ENCODE assay signal across 10 cellular contexts in genomic region chr6:130033999-130034814, GRCh38. TPM values are rescaled to one million over a fixed set of nuclear protein-coding genes. Genes with fewer than 3 reads are reported as not detected.
DNase-seq lines count a peak whose midpoint lies in the region; ATAC-seq and FAIRE-seq lines count a peak whose summit lies in the region.
"Had no signal": no experiment of that assay in that cellular context is flagged by ENCODE, and none has a peak within 500 bp of the region (broad histone marks: within the 10 kb centered on the region; RNA-seq: fewer than 3 reads in every experiment).

No MANE protein-coding gene starts in this region.

- peaks cover 40% of the 10 kb centered on the region for H3K4me1 Mint-ChIP-seq in T-helper 17 cell

- H3K27me3 Mint-ChIP-seq in T-helper 17 cell: no peaks in the 10 kb centered on the region

- H3K27me3 ChIP-seq in small intestine (ENCODE audit: control insufficient read depth in 2 of 2, insufficient read depth in 2 of 2, low read length in 2 of 2): no peaks in the 10 kb centered on the region

- H3K4me3 ChIP-seq in small intestine (ENCODE audit: low read depth in 1 of 2, low read length in 2 of 2): no peak overlapping the region

- H3K36me3 ChIP-seq in small intestine (ENCODE audit: control insufficient read depth in 2 of 2, insufficient read depth in 2 of 2, low read length in 2 of 2): no peaks in the 10 kb centered on the region

- H3K27ac ChIP-seq in small intestine (ENCODE audit: low read depth in 1 of 2, low read length in 1 of 2): peak overlapping the region in 1 of 2 donors; percentile 53
- H3K27ac ChIP-seq: VCaP had no signal

- peaks cover 2% of the 10 kb centered on the region for H3K36me3 Mint-ChIP-seq in T-helper 17 cell (ENCODE audit: low read depth)

- H3K4me3 Mint-ChIP-seq in T-helper 17 cell: peak overlapping the region; percentile 80

- WGBS in small intestine, 3 donors: 64 to 80% (median 74%) methylated on average over 9 of the region's 9 CpGs

- ATAC-seq in T-helper 17 cell (peak; percentile 26), HG02588 (IDR thresholded peaks at IDR 0.05; ENCODE audit: unreplicated experiment) (no peak)

- H3K27ac Mint-ChIP-seq in T-helper 17 cell: peak overlapping the region; percentile 79

- H3K4me1 ChIP-seq in small intestine (ENCODE audit: control insufficient read depth in 2 of 2, insufficient read depth in 1 of 2, low read depth in 1 of 2, low read length in 1 of 2): peaks cover 0 to 8% of the 10 kb centered on the region in 2 donors

- H3K9me3 ChIP-seq in T-helper 17 cell (ENCODE audit: control insufficient read depth, low read length, poor library complexity, severe bottlenecking) (no peaks in the 10 kb centered on the region), small intestine (ENCODE audit: control insufficient read depth, low read depth) (no peaks in the 10 kb centered on the region)

- FAIRE-seq in endometrium (lab: Jason Lieb, UNC) (peak; percentile 92), small intestine (lab: Jason Lieb, UNC) (no peak)

- DNase-seq in NOMO-1 treated with DMSO at 0.1 percent for 48 hours (lab: John Stamatoyannopoulos, UW; ENCODE audit: unreplicated experiment) (peak; percentile 42), NOMO-1 treated with dmso at 0.1 percent for 144 hours (lab: John Stamatoyannopoulos, UW; ENCODE audit: unreplicated experiment) (no peak), T-helper 17 cell (no peak), small intestine (peak; percentile 11), D341Med (ENCODE audit: low spot score) (no peak), NCI-H748 (lab: John Stamatoyannopoulos, UW; ENCODE audit: unreplicated experiment) (no peak)
- DNase-seq: 8988T had no signal

RNA-seq across cellular contexts. Expression of gene L3MBTL3, which starts 15.8 kb away (rescaled TPM):
- total RNA-seq in T-helper 17 cell: 10 to 100 TPM; 36.6 to 45.2 TPM
- polyA plus RNA-seq in small intestine: 1 to 10 TPM; 1.3 to 3.0 (median 1.4) TPM

Comparison
In these comparisons a context has a peak if more than half of its experiments do, and no peak if none do; other contexts are left out.
1. DNase-seq: peak in NOMO-1 treated with DMSO at 0.1 percent for 48 hours (single experiment) and small intestine (single experiment); none in NOMO-1 treated with dmso at 0.1 percent for 144 hours (single experiment), T-helper 17 cell (0 of 3), D341Med (single experiment) and NCI-H748 (single experiment).